ENCODE assay signal across 7 cellular contexts in genomic region chr4:70903282-70903603, GRCh38. TPM values are rescaled to one million over a fixed set of nuclear protein-coding genes. Genes with fewer than 3 reads are reported as not detected.
A peak's percentile ranks its signal among the peaks of the same experiment; 100 is the strongest.
DNase-seq lines count a peak whose midpoint lies in the region; ATAC-seq and TF ChIP-seq lines count a peak whose summit lies in the region.

No MANE protein-coding gene starts in this region.

- H4K91ac ChIP-seq in neuronal stem cell (ENCODE audit: low read depth, low read length, poor library complexity) = no peak overlapping the region

- H3K79me1 ChIP-seq in neuronal stem cell (ENCODE audit: low read depth, low read length) = peaks cover 2% of the 10 kb centered on the region

- no peak overlapping the region for H3K23ac ChIP-seq in neuronal stem cell (ENCODE audit: low read depth, low read length, poor library complexity)

- peak overlapping the region; percentile 91 for H2AFZ ChIP-seq in neuronal stem cell (ENCODE audit: low read length)

- no peaks in the 10 kb centered on the region for H3K4me1 ChIP-seq in SJCRH30
- H3K4me1 ChIP-seq in neuronal stem cell (ENCODE audit: control insufficient read depth in 2 of 2, insufficient read depth in 1 of 2, low read depth in 1 of 2, low read length in 2 of 2) = peaks cover 1% of the 10 kb centered on the region in 2 donors

- no peak overlapping the region for H3K27ac ChIP-seq in SJCRH30
- no peak overlapping the region for H3K27ac ChIP-seq in neuronal stem cell (replicated peaks; ENCODE audit: low read length)

- H3K27me3 ChIP-seq in H7 (ENCODE audit: control insufficient read depth, insufficient read depth, low read length) (no peaks in the 10 kb centered on the region), SJCRH30 (no peaks in the 10 kb centered on the region), neuronal stem cell (ENCODE audit: control insufficient read depth in 3 of 3, insufficient read depth in 3 of 3, low read depth in 1 of 3, low read length in 3 of 3) (no peaks in the 10 kb centered on the region)

- no peak overlapping the region for H2BK5ac ChIP-seq in neuronal stem cell (ENCODE audit: low read length)

- peak overlapping the region; percentile 82 for H3K4me2 ChIP-seq in neuronal stem cell (ENCODE audit: insufficient read depth, low read length, poor library complexity, severe bottlenecking)

- H3K4me3 ChIP-seq in H7 (ENCODE audit: insufficient read depth, low read depth, low read length) = peak overlapping the region; percentile 86
- peak overlapping the region; percentile 84 for H3K4me3 ChIP-seq in SJCRH30
- peak overlapping the region; percentile 69 for H3K4me3 ChIP-seq in epithelial cell of proximal tubule (ENCODE audit: low read depth, low read length)
- peak overlapping the region; percentile 74 to 97 for H3K4me3 ChIP-seq in neuronal stem cell (ENCODE audit: low read length in 2 of 2)

- H2BK12ac ChIP-seq in neuronal stem cell (ENCODE audit: low read length) = no peak overlapping the region

- ATAC-seq in HG03097 (IDR thresholded peaks at IDR 0.05; ENCODE audit: low FRiP score, unreplicated experiment) (no peak), GM21447 (IDR thresholded peaks at IDR 0.05; ENCODE audit: unreplicated experiment) (no peak)

- WGBS in neuronal stem cell (ENCODE audit: extremely low coverage in 2 of 2, insufficient read length in 2 of 2, insufficient replicate concordance in 1 of 2), 2 donors = no CpG with 5 or more reads among the region's 5 CpGs

- no peak overlapping the region for H2BK15ac ChIP-seq in neuronal stem cell (ENCODE audit: low read length)

- no peak overlapping the region for H3K14ac ChIP-seq in neuronal stem cell (ENCODE audit: low read length)

- H3K4ac ChIP-seq in neuronal stem cell (ENCODE audit: low read length) = no peak overlapping the region

- no peaks in the 10 kb centered on the region for H3K9me3 ChIP-seq in SJCRH30 (replicated peaks)
- peaks cover 0 to 20% of the 10 kb centered on the region in 2 donors for H3K9me3 ChIP-seq in neuronal stem cell (replicated peaks in 1 of 2; ENCODE audit: control insufficient read depth in 2 of 2, insufficient read depth in 1 of 2, low read depth in 1 of 2, low read length in 2 of 2)

- no peak for TF ChIP-seq CTCF in epithelial cell of proximal tubule (conservative IDR thresholded peaks at IDR 0.05; ENCODE audit: low read depth, low read length)

- H4K8ac ChIP-seq in neuronal stem cell (ENCODE audit: low read depth, low read length) = no peak overlapping the region

- H3K9ac ChIP-seq in neuronal stem cell (ENCODE audit: low read depth, low read length, poor library complexity) = no peak overlapping the region

- no peak overlapping the region for H2AK5ac ChIP-seq in neuronal stem cell (ENCODE audit: low read depth, low read length)

- H3K18ac ChIP-seq in neuronal stem cell (ENCODE audit: low read length) = no peak overlapping the region

- no peak overlapping the region for H2BK120ac ChIP-seq in neuronal stem cell (ENCODE audit: low read depth, low read length)

- H3K36me3 ChIP-seq in H7 (replicated peaks; ENCODE audit: control insufficient read depth, insufficient read depth, low read length) = peaks cover 3% of the 10 kb centered on the region
- peaks cover 17% of the 10 kb centered on the region for H3K36me3 ChIP-seq in SJCRH30
- H3K36me3 ChIP-seq in neuronal stem cell (replicated peaks in 1 of 2; ENCODE audit: control insufficient read depth in 2 of 2, insufficient read depth in 2 of 2, low read length in 2 of 2) = peaks cover 13 to 34% of the 10 kb centered on the region in 2 donors

- DNase-seq in H7 (peak; percentile 39), SJCRH30 (peak in 1 of 2 experiments; percentile 42), epithelial cell of proximal tubule (ENCODE audit: low read depth) (no peak), neuronal stem cell (ENCODE audit: low spot score) (no peak), mucosa of gallbladder (ENCODE audit: low spot score) (no peak)

RNA-seq across cellular contexts. Expression of gene MOB1B, which starts 1.1 kb away (rescaled TPM):
- total RNA-seq in H7 (2014; rRNA removed; shearing (Covaris generic)) = 5.5 and 10.5 TPM in 2 replicates
- 17.9 and 20.4 TPM in 2 replicates for total RNA-seq in SJCRH30 (2014; rRNA removed; shearing (Covaris generic))
- total RNA-seq in epithelial cell of proximal tubule = 7.7 and 8.3 TPM in 2 replicates
- polyA plus RNA-seq in neuronal stem cell (2013, experiment 1 of 2) = 15.8 TPM
- polyA plus RNA-seq in neuronal stem cell (2013, experiment 2 of 2) = 17.0 TPM
- total RNA-seq in mucosa of gallbladder = 18.6 TPM
